8 cellular contexts compared by ENCODE assay signal in genomic region chr16:87464691-87465300, GRCh38. TPM values are rescaled to one million over a fixed set of nuclear protein-coding genes. Genes with fewer than 3 reads are reported as not detected.
DNase-seq lines count a peak whose midpoint lies in the region; TF ChIP-seq lines count a peak whose summit lies in the region.

No MANE protein-coding gene starts in this region.

- CTCF ChIA-PET in GM10248 (lab: Yijun Ruan, JAX) = interaction anchor here (0.8 to 3.2 kb wide), 5 partner anchors 10 to 172 kb away, joined by 3 to 10 read pairs (median 4); no protein-coding TSS in a partner anchor
- CTCF ChIA-PET in activated naive CD4-positive, alpha-beta T cell treated with anti-CD3 and anti-CD28 coated beads for 36 hours (lab: Charles Lee) = interaction anchor here (0.6 to 1.4 kb wide), 4 partner anchors 20 to 1919 kb away, joined by 3 to 5 read pairs (median 4); no protein-coding TSS in a partner anchor

- H2BK120ac ChIP-seq in trophoblast cell (ENCODE audit: insufficient read depth, low read length, poor library complexity) = no peak overlapping the region

- no peak overlapping the region for H4K8ac ChIP-seq in trophoblast cell (ENCODE audit: low read depth, low read length)

- H3K27ac ChIP-seq in trophoblast cell (ENCODE audit: low read depth, low read length) = no peak overlapping the region

- H3K36me3 ChIP-seq in trophoblast cell (ENCODE audit: control insufficient read depth in 1 of 2, insufficient read depth in 2 of 2, low read length in 2 of 2) = peaks cover 0 to 1% of the 10 kb centered on the region in 2 experiments

- H2AK5ac ChIP-seq in trophoblast cell (ENCODE audit: low read length) = no peak overlapping the region

- no peak overlapping the region for H3K4me2 ChIP-seq in trophoblast cell (ENCODE audit: low read length)

- POLR2A ChIA-PET in GM10248 (lab: Yijun Ruan, JAX) = interaction anchor here (0.6 kb wide), 1 partner anchor 45 kb away, joined by 4 read pairs; no protein-coding TSS in a partner anchor

- H3K14ac ChIP-seq in trophoblast cell (ENCODE audit: low read length) = peak overlapping the region; percentile 16

- H3K4me3 Mint-ChIP-seq in activated naive CD4-positive, alpha-beta T cell treated with anti-CD3 and anti-CD28 coated beads for 36 hours = peak overlapping the region; percentile 69

- intact Hi-C loops in activated naive CD4-positive, alpha-beta T cell treated with anti-CD3 and anti-CD28 coated beads for 36 hours (cut with micrococcal nuclease) = loop anchor here (1.0 to 2.0 kb wide), 4 partner anchors 21 to 72 kb away; partner anchors contain the start of genes MAP1LC3B and ZCCHC14

- no peaks in the 10 kb centered on the region for H3K27me3 Mint-ChIP-seq in activated naive CD4-positive, alpha-beta T cell treated with anti-CD3 and anti-CD28 coated beads for 36 hours (ENCODE audit: low read depth)

- H3K4ac ChIP-seq in trophoblast cell (ENCODE audit: low read depth, low read length) = peak overlapping the region; percentile 26

- DNase-seq in GM10248 (ENCODE audit: extremely low spot score) (peak; percentile 60), NOMO-1 treated with dmso at 0.1 percent for 144 hours (lab: John Stamatoyannopoulos, UW; ENCODE audit: unreplicated experiment) (peak; percentile 4), globus pallidus (ENCODE audit: low spot score) (peak; percentile 30), trophoblast cell (peak; percentile 88 to 91), NCI-H69 (lab: John Stamatoyannopoulos, UW) (no peak), KG1 (lab: John Stamatoyannopoulos, UW) (no peak), NCI-H1930 (lab: John Stamatoyannopoulos, UW) (no peak)
- DNase-seq in activated naive CD4-positive, alpha-beta T cell treated with anti-CD3 and anti-CD28 coated beads for 36 hours = peak; percentile 74

- H3K79me1 ChIP-seq in trophoblast cell (ENCODE audit: low read length) = peaks cover 5% of the 10 kb centered on the region

- H2AFZ ChIP-seq in trophoblast cell (ENCODE audit: insufficient read depth, low read length, poor library complexity) = no peak overlapping the region

- peak overlapping the region; percentile 14 for H3K18ac ChIP-seq in trophoblast cell (ENCODE audit: low read length)

- peaks cover 51% of the 10 kb centered on the region for H3K4me1 Mint-ChIP-seq in activated naive CD4-positive, alpha-beta T cell treated with anti-CD3 and anti-CD28 coated beads for 36 hours (ENCODE audit: low read depth)

- no peak overlapping the region for H3K23ac ChIP-seq in trophoblast cell (ENCODE audit: low read length)

- no peak for TF ChIP-seq CTCF in GM10248 (IDR thresholded peaks at IDR 0.05; ENCODE audit: control extremely low read depth, extremely low read depth, low read depth, missing control alignments)

- peaks cover 2% of the 10 kb centered on the region for H3K36me3 Mint-ChIP-seq in activated naive CD4-positive, alpha-beta T cell treated with anti-CD3 and anti-CD28 coated beads for 36 hours (ENCODE audit: low read depth)

- H2BK12ac ChIP-seq in trophoblast cell (ENCODE audit: low read length) = no peak overlapping the region

- no peaks in the 10 kb centered on the region for H3K9me3 ChIP-seq in trophoblast cell (ENCODE audit: insufficient read depth, low read depth, low read length)

- peaks cover 14 to 15% of the 10 kb centered on the region in 2 experiments for H3K4me1 ChIP-seq in trophoblast cell (ENCODE audit: control insufficient read depth in 1 of 2, insufficient read depth in 2 of 2, low read length in 2 of 2)

- H3K27ac Mint-ChIP-seq in activated naive CD4-positive, alpha-beta T cell treated with anti-CD3 and anti-CD28 coated beads for 36 hours = peak overlapping the region; percentile 92

- no peak overlapping the region for H3K4me3 ChIP-seq in trophoblast cell (ENCODE audit: low read depth, low read length)

- H3K9ac ChIP-seq in trophoblast cell (ENCODE audit: low read length) = no peak overlapping the region

- H4K91ac ChIP-seq in trophoblast cell (ENCODE audit: low read depth, low read length) = no peak overlapping the region

- no peaks in the 10 kb centered on the region for H3K9me3 Mint-ChIP-seq in activated naive CD4-positive, alpha-beta T cell treated with anti-CD3 and anti-CD28 coated beads for 36 hours

- peaks cover 3% of the 10 kb centered on the region for H3K79me2 ChIP-seq in trophoblast cell (ENCODE audit: control insufficient read depth, insufficient read depth, low read length, poor library complexity)

- no CpG with 5 or more reads among the region's 13 CpGs for WGBS in trophoblast cell (ENCODE audit: extremely low coverage, insufficient coverage, insufficient read length)

- H4K12ac ChIP-seq in trophoblast cell (ENCODE audit: low read depth, low read length) = no peak overlapping the region

- H3K27me3 ChIP-seq in trophoblast cell (ENCODE audit: insufficient read depth, low read length) = no peaks in the 10 kb centered on the region

- H2BK5ac ChIP-seq in trophoblast cell (ENCODE audit: low read depth, low read length, poor library complexity) = no peak overlapping the region

RNA-seq across cellular contexts. Expression of gene ZCCHC14, which starts 28.0 kb away (rescaled TPM):
- total RNA-seq in activated naive CD4-positive, alpha-beta T cell treated with anti-CD3 and anti-CD28 coated beads for 36 hours = 10 to 100 TPM; 12.4 to 13.9 TPM
- polyA plus RNA-seq in trophoblast cell (2013) = 9.7 and 10.4 TPM in 2 replicates

Comparison
In these comparisons a context has a peak if more than half of its experiments do, and no peak if none do; other contexts are left out.
1. DNase-seq: peak in GM10248 (single experiment), NOMO-1 treated with dmso at 0.1 percent for 144 hours (single experiment), activated naive CD4-positive, alpha-beta T cell treated with anti-CD3 and anti-CD28 coated beads for 36 hours (single experiment), globus pallidus (single experiment) and trophoblast cell (2 of 2); none in NCI-H69 (single experiment), KG1 (single experiment) and NCI-H1930 (0 of 2).